In the genomic region with DNA sequence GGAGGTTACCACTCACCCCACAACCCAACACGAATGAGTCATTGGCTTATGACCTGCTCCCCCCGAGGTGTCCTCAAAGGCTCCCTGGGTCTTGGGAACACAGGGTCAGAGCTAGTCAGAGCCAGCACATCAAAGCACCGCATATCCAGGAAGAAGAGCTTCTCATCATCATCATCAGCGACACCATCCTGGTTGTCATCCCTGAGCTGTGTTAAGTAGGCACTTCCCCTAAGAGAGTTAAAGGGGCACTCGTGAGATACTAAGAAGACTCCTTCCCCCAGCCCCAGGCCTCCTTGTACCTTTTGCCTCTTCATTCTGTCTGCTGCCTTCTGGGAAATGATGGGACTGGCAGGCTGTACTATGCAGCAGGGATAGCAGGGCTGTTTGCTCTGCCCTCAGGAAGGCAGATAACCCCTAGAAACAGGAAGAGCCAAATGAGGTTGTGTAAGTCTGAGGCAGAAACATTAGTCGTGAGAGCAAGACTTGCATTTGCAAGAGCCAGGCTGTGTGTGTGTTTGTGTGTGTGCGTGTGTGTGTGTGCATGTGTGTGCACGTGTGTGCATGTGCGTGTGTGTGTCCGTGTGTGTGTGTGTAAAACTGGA, we compare ENCODE assay signal across 7 cellular contexts. TPM values are rescaled to one million over a fixed set of nuclear protein-coding genes. Genes with fewer than 3 reads are reported as not detected.
DNase-seq lines count a peak whose midpoint lies in the region; ATAC-seq, FAIRE-seq and TF ChIP-seq lines count a peak whose summit lies in the region.

No MANE protein-coding gene starts in this region.

- H3K23ac ChIP-seq in trophoblast cell (ENCODE audit: low read length), result no peak overlapping the region

- no peaks in the 10 kb centered on the region for H3K27me3 ChIP-seq in trophoblast cell (ENCODE audit: insufficient read depth, low read length)
- H3K27me3 ChIP-seq in PC-3 (ENCODE audit: low read length), result no peaks in the 10 kb centered on the region

- H3K79me2 ChIP-seq in trophoblast cell (ENCODE audit: control insufficient read depth, insufficient read depth, low read length, poor library complexity) (peaks cover 13% of the 10 kb centered on the region), PC-3 (ENCODE audit: low read length) (no peaks in the 10 kb centered on the region)

- H4K20me1 ChIP-seq in PC-3 (ENCODE audit: low read length), result no peaks in the 10 kb centered on the region

- no peaks in the 10 kb centered on the region for H3K9me2 ChIP-seq in PC-3 (replicated peaks; ENCODE audit: low read length)

- H3F3A ChIP-seq in PC-3 (ENCODE audit: low read length, unreplicated experiment), result no peaks in the 10 kb centered on the region

- no peaks in the 10 kb centered on the region for H3K36me3 ChIP-seq in trophoblast cell (ENCODE audit: control insufficient read depth in 1 of 2, insufficient read depth in 2 of 2, low read length in 2 of 2)
- no peaks in the 10 kb centered on the region for H3K36me3 ChIP-seq in PC-3 (ENCODE audit: low read depth, low read length)

- H3K4me2 ChIP-seq in trophoblast cell (ENCODE audit: low read length), result no peak overlapping the region
- H3K4me2 ChIP-seq in PC-3 (ENCODE audit: low read length), result no peak overlapping the region

- H2AFZ ChIP-seq in trophoblast cell (ENCODE audit: insufficient read depth, low read length, poor library complexity) (no peak overlapping the region), PC-3 (ENCODE audit: low read length) (no peak overlapping the region)

- peak overlapping the region; percentile 83 for H2BK12ac ChIP-seq in trophoblast cell (ENCODE audit: low read length)

- ATAC-seq in PC-3, result no peak

- no peak overlapping the region for H4K12ac ChIP-seq in trophoblast cell (ENCODE audit: low read depth, low read length)

- H3K27ac ChIP-seq in epithelial cell of prostate (peak overlapping the region; percentile 5), trophoblast cell (ENCODE audit: low read depth, low read length) (peak overlapping the region; percentile 44), PC-3 (ENCODE audit: low read length) (no peak overlapping the region)

- no CpG with 5 or more reads among the region's 10 CpGs for WGBS in trophoblast cell (ENCODE audit: extremely low coverage, insufficient coverage, insufficient read length)

- CTCF ChIA-PET in PC-3 (lab: Charles Lee), result no interaction called here

- intact Hi-C loops in PC-3 (cut with micrococcal nuclease), result no loop called here

- peaks cover 61% of the 10 kb centered on the region for H3K79me1 ChIP-seq in trophoblast cell (ENCODE audit: low read length)

- peak overlapping the region; percentile 87 for H3K14ac ChIP-seq in trophoblast cell (ENCODE audit: low read length)

- DNase-seq in GM12891 (ENCODE audit: insufficient read length, low spot score) (no peak), NOMO-1 treated with dmso at 0.1 percent for 144 hours (lab: John Stamatoyannopoulos, UW; ENCODE audit: unreplicated experiment) (peak; percentile 60), epithelial cell of prostate (ENCODE audit: low read depth, low spot score) (peak; percentile 64), trophoblast cell (peak in 1 of 2 donors; percentile 58), dedifferentiated amniotic fluid mesenchymal stem cell (ENCODE audit: extremely low spot score) (no peak), PC-3 (no peak)
- no peak for DNase-seq in activated naive CD4-positive, alpha-beta T cell (lab: John Stamatoyannopoulos, UW)

- peak overlapping the region; percentile 26 for H3K4ac ChIP-seq in trophoblast cell (ENCODE audit: low read depth, low read length)

- peak overlapping the region; percentile 88 for H2BK120ac ChIP-seq in trophoblast cell (ENCODE audit: insufficient read depth, low read length, poor library complexity)

- H3K9me3 ChIP-seq in trophoblast cell (ENCODE audit: insufficient read depth, low read depth, low read length) (no peaks in the 10 kb centered on the region), PC-3 (ENCODE audit: low read length) (no peaks in the 10 kb centered on the region)

- peak overlapping the region; percentile 55 for H3K18ac ChIP-seq in trophoblast cell (ENCODE audit: low read length)

- no TSS peak for BruUV-seq in PC-3 (replicated peaks; lab: Mats Ljungman, UMichigan)

- H2AK5ac ChIP-seq in trophoblast cell (ENCODE audit: low read length), result peak overlapping the region; percentile 89

- POLR2A ChIA-PET in PC-3 (lab: Charles Lee; ENCODE audit: unreplicated experiment), result no interaction called here

- no peak for TF ChIP-seq POLR2A in GM12891 (IDR thresholded peaks at IDR 0.05; ENCODE audit: low read depth, low read length)

- peaks cover 41 to 52% of the 10 kb centered on the region in 2 experiments for H3K4me1 ChIP-seq in trophoblast cell (ENCODE audit: control insufficient read depth in 1 of 2, insufficient read depth in 2 of 2, low read length in 2 of 2)
- H3K4me1 ChIP-seq in PC-3 (ENCODE audit: insufficient read depth, low read length), result peaks cover 20% of the 10 kb centered on the region

- H3K4me3 ChIP-seq in trophoblast cell (ENCODE audit: low read depth, low read length) (no peak overlapping the region), PC-3 (ENCODE audit: low read length) (no peak overlapping the region)

- TF ChIP-seq CTCF in PC-3 (conservative IDR thresholded peaks at IDR 0.05; ENCODE audit: low read depth, low read length), result no peak

- peak overlapping the region; percentile 81 for H4K91ac ChIP-seq in trophoblast cell (ENCODE audit: low read depth, low read length)

- H3K9ac ChIP-seq in trophoblast cell (ENCODE audit: low read length) (no peak overlapping the region), PC-3 (ENCODE audit: low read length) (no peak overlapping the region)

- peak overlapping the region; percentile 78 for H2BK5ac ChIP-seq in trophoblast cell (ENCODE audit: low read depth, low read length, poor library complexity)

- peak; percentile 83 for FAIRE-seq in GM12891 (lab: Jason Lieb, UNC)

- peak overlapping the region; percentile 67 for H4K8ac ChIP-seq in trophoblast cell (ENCODE audit: low read depth, low read length)

TF ChIP-seq in GM12891, 5 proteins besides CTCF, POLR2A, EP300 and RAD21:
- TF ChIP-seq POU2F2 (IDR thresholded peaks at IDR 0.05; ENCODE audit: low read depth, low read length) (no peak), PAX5 (IDR thresholded peaks at IDR 0.05; ENCODE audit: insufficient read depth, low read length, severe bottlenecking) (no peak), SPI1 (IDR thresholded peaks at IDR 0.05; ENCODE audit: low read depth, low read length) (peak; percentile 44), TAF1 (IDR thresholded peaks at IDR 0.05; ENCODE audit: low read depth, low read length) (no peak)

RNA-seq across cellular contexts. Expression of a gene that starts 11.1 kb away (rescaled TPM):
- polyA plus RNA-seq in GM12891 (2012; ENCODE audit: low read depth, missing spikeins), result not detected
- 0.14 TPM in 2 replicates for polyA plus RNA-seq in trophoblast cell (2013)
- total RNA-seq in PC-3 (2014; rRNA removed), result not detected in 2 replicates

RNA-seq across cellular contexts. Expression of a gene that starts 24.6 kb away (rescaled TPM):
- 2.0 TPM for polyA plus RNA-seq in GM12891 (2012; ENCODE audit: low read depth, missing spikeins)
- polyA plus RNA-seq in trophoblast cell (2013), result 0.07 and 0.32 TPM in 2 replicates
- total RNA-seq in PC-3 (2014; rRNA removed), result 1.3 TPM in 1 of 2 replicates, not detected in the other

Comparison
In these comparisons a context has a peak if more than half of its experiments do, and no peak if none do; other contexts are left out.
1. DNase-seq: peak in NOMO-1 treated with dmso at 0.1 percent for 144 hours (single experiment) and epithelial cell of prostate (single experiment); none in GM12891 (single experiment), dedifferentiated amniotic fluid mesenchymal stem cell (single experiment), activated naive CD4-positive, alpha-beta T cell (0 of 4) and PC-3 (single experiment).